In genomic region chr10:92655426-92655825, GRCh38 we compare ENCODE assay signal across 27 cellular contexts. TPM values are rescaled to one million over a fixed set of nuclear protein-coding genes. Genes with fewer than 3 reads are reported as not detected.
A peak's percentile ranks its signal among the peaks of the same experiment; 100 is the strongest.
DNase-seq lines count a peak whose midpoint lies in the region; ATAC-seq, FAIRE-seq and TF ChIP-seq lines count a peak whose summit lies in the region.
"Had no signal": no experiment of that assay in that cellular context is flagged by ENCODE, and none has a peak within 500 bp of the region (broad histone marks: within the 10 kb centered on the region; RNA-seq: fewer than 3 reads in every experiment).

No MANE protein-coding gene starts in this region.

- H3K4me3 Mint-ChIP-seq in GM23338 = no peak overlapping the region
- no peak overlapping the region for H3K4me3 Mint-ChIP-seq in memory B cell
- H3K4me3 Mint-ChIP-seq: CD4-positive, alpha-beta T cell; HFFc6 had no signal

- no peak for TF ChIP-seq CTCF in 22Rv1 (IDR thresholded peaks at IDR 0.05)
- TF ChIP-seq CTCF in GM23338 (conservative IDR thresholded peaks at IDR 0.05; ENCODE audit: low read depth in 2 of 2) = no peak
- no peak for TF ChIP-seq CTCF in K562 (IDR thresholded peaks at IDR 0.05 in 2 of 3, conservative IDR thresholded peaks at IDR 0.05 in 1 of 3; ENCODE audit: insufficient read depth in 2 of 3, low read depth in 1 of 3, low read length in 3 of 3)
- no peak for TF ChIP-seq CTCF in PC-9 (conservative IDR thresholded peaks at IDR 0.05)

- H3K9me2 ChIP-seq in GM23338 (ENCODE audit: insufficient read depth) (0 out of 2 replicates have a peak, but pooled peaks cover 2% of the 10 kb centered on the region), PC-9 (ENCODE audit: insufficient read depth) (no peaks in the 10 kb centered on the region)
- H3K9me2 ChIP-seq: SK-N-SH had no signal

- no peak for FAIRE-seq in K562 (lab: Jason Lieb, UNC)
- FAIRE-seq: GM19239 had no signal

- POLR2A ChIA-PET in K562 (lab: Yijun Ruan, JAX) = interaction anchor here (1.0 to 1.2 kb wide), 2 partner anchors 34 to 147 kb away, joined by 3 read pairs; partner anchors contain the start of gene HHEX
- POLR2A ChIA-PET in PC-9 (lab: Charles Lee; ENCODE audit: unreplicated experiment) = interaction anchor here (0.6 kb wide), 1 partner anchor 1838 kb away, joined by 6 read pairs; no protein-coding TSS in a partner anchor

- 91% methylated on average over 1 of the region's 1 CpG for WGBS in K562 (ENCODE audit: insufficient coverage, low coverage, missing lambda C conversion rate)

- intact Hi-C loops in K562 (cut with micrococcal nuclease) = no loop called here
- intact Hi-C loops in PC-9 (cut with micrococcal nuclease; ENCODE audit: unreplicated experiment) = no loop called here

- no peak overlapping the region for H3K9ac ChIP-seq in K562 (ENCODE audit: insufficient read depth in 1 of 2, low read depth in 2 of 2, low read length in 2 of 2)
- H3K9ac ChIP-seq: BLaER1, KMS-11, SK-N-SH had no signal

- H3K36me3 Mint-ChIP-seq in GM23338 (ENCODE audit: low read depth) (peaks cover 42% of the 10 kb centered on the region), memory B cell (peaks cover 3% of the 10 kb centered on the region)

- H2AFZ ChIP-seq in GM23338 (no peak overlapping the region), K562 (ENCODE audit: low read depth, low read length) (no peak overlapping the region), PC-9 (no peak overlapping the region)

- H3K4me1 Mint-ChIP-seq in GM23338 (no peaks in the 10 kb centered on the region), memory B cell (no peaks in the 10 kb centered on the region)

- no peaks in the 10 kb centered on the region for H3F3A ChIP-seq in GM23338 (replicated peaks; ENCODE audit: low read depth)
- H3F3A ChIP-seq in PC-9 (ENCODE audit: insufficient read depth, low read depth) = 0 out of 2 replicates have a peak, but pooled peaks cover 6% of the 10 kb centered on the region

- H3K27me3 Mint-ChIP-seq in GM23338 (ENCODE audit: insufficient read depth, low read depth, poor library complexity) (no peaks in the 10 kb centered on the region), memory B cell (no peaks in the 10 kb centered on the region)
- H3K27me3 Mint-ChIP-seq: CD4-positive, alpha-beta T cell had no signal

- H3K9me3 ChIP-seq in K562 (replicated peaks; ENCODE audit: control insufficient read depth, insufficient read depth, low read depth, low read length) = no peaks in the 10 kb centered on the region
- no peaks in the 10 kb centered on the region for H3K9me3 ChIP-seq in PC-9 (ENCODE audit: insufficient read depth, low read depth)
- H3K9me3 ChIP-seq: BLaER1, SK-N-SH had no signal

- ATAC-seq in GM23338 (no peak), K562 (peak; percentile 48), memory B cell (ENCODE audit: low read depth) (no peak), HG02610 (IDR thresholded peaks at IDR 0.05; ENCODE audit: unreplicated experiment) (no peak)
- ATAC-seq: Panc1 had no signal

- no peaks in the 10 kb centered on the region for H3K4me1 ChIP-seq in GM23338 (ENCODE audit: insufficient read depth)
- H3K4me1 ChIP-seq in K562 (replicated peaks in 1 of 2; ENCODE audit: control insufficient read depth in 2 of 2, insufficient read depth in 2 of 2, low read length in 2 of 2) = no peaks in the 10 kb centered on the region
- H3K4me1 ChIP-seq in PC-9 (replicated peaks; ENCODE audit: insufficient read depth) = no peaks in the 10 kb centered on the region
- H3K4me1 ChIP-seq: BLaER1 had no signal

- in situ Hi-C loops in K562 (cut with MboI) = no loop called here

- no peak for DNase-seq in GM23338 (ENCODE audit: low spot score)
- DNase-seq in K562 (ENCODE audit: extremely low read depth in 1 of 4, low spot score in 3 of 4) = no peak
- DNase-seq in memory B cell (ENCODE audit: low spot score in 2 of 2) = no peak
- no peak for DNase-seq in NCI-H1048 (lab: John Stamatoyannopoulos, UW)
- DNase-seq in PC-9 = no peak
- DNase-seq: ACHN; CD4-positive, alpha-beta T cell; COR-L47; DMS79; H7; HFFc6; NCI-H1105; NCI-H146; NCI-H2029; NCI-H226; NCI-H510A treated with DMSO at 0.1 percent for 48 hours; NCI-H774; NK-92 treated with Interleukin-12 subunit alpha and Interleukin-12 subunit beta, amount 100 ng/mL, for 24 hours; SIG-M5; SK-N-SH had no signal

- H3K4me2 ChIP-seq in GM23338 (no peak overlapping the region), K562 (ENCODE audit: insufficient read depth, low read length) (no peak overlapping the region), PC-9 (no peak overlapping the region)
- H3K4me2 ChIP-seq: BLaER1, KMS-11, SK-N-SH had no signal

- no peak overlapping the region for H3K4me3 ChIP-seq in GM23338
- H3K4me3 ChIP-seq in K562 = no peak overlapping the region
- no peak overlapping the region for H3K4me3 ChIP-seq in PC-9
- H3K4me3 ChIP-seq: BLaER1 had no signal

- H3K36me3 ChIP-seq in GM23338 (ENCODE audit: insufficient read depth) (peaks cover 20% of the 10 kb centered on the region), K562 (ENCODE audit: control insufficient read depth, insufficient read depth, low read length) (peaks cover 50% of the 10 kb centered on the region), PC-9 (ENCODE audit: low read depth) (peaks cover 7% of the 10 kb centered on the region; the same call in 1 of the 2 replicates)

- no peak for TF ChIP-seq RAD21 in K562 (CRISPR knock-in tag; conservative IDR thresholded peaks at IDR 0.05 in 1 of 2, IDR thresholded peaks at IDR 0.05 in 1 of 2)

- H3K27ac Mint-ChIP-seq in GM23338 = no peak overlapping the region
- peak overlapping the region; percentile 45 for H3K27ac Mint-ChIP-seq in memory B cell
- H3K27ac Mint-ChIP-seq: CD4-positive, alpha-beta T cell; HFFc6 had no signal

- H3K79me2 ChIP-seq in GM23338 (replicated peaks; ENCODE audit: insufficient read depth) (no peaks in the 10 kb centered on the region), K562 (ENCODE audit: control insufficient read depth, insufficient read depth, low read length) (no peaks in the 10 kb centered on the region), PC-9 (ENCODE audit: low read depth) (no peaks in the 10 kb centered on the region)

- H3K27me3 ChIP-seq in GM23338 (ENCODE audit: insufficient read depth) (no peaks in the 10 kb centered on the region), K562 (ENCODE audit: control insufficient read depth in 2 of 2, insufficient read depth in 2 of 2, low read length in 2 of 2) (no peaks in the 10 kb centered on the region), PC-9 (ENCODE audit: insufficient read depth, low read depth) (no peaks in the 10 kb centered on the region)
- H3K27me3 ChIP-seq: BLaER1 had no signal

- peaks cover 3% of the 10 kb centered on the region; the same call in 1 of the 2 replicates for H4K20me1 ChIP-seq in GM23338 (replicated peaks; ENCODE audit: insufficient read depth)
- H4K20me1 ChIP-seq in K562 (replicated peaks; ENCODE audit: control insufficient read depth, insufficient read depth, low read length) = no peaks in the 10 kb centered on the region
- no peaks in the 10 kb centered on the region for H4K20me1 ChIP-seq in PC-9 (ENCODE audit: insufficient read depth)
- H4K20me1 ChIP-seq: BLaER1 had no signal

- H3K9me3 Mint-ChIP-seq in GM23338 (no peaks in the 10 kb centered on the region; the same call in 2 of the 3 replicates), memory B cell (no peaks in the 10 kb centered on the region)
- H3K9me3 Mint-ChIP-seq: CD4-positive, alpha-beta T cell; HFFc6 had no signal

- CTCF ChIA-PET in K562 (lab: Yijun Ruan, JAX; ENCODE audit: low intra/inter-chr PET ratio) (no interaction called here), PC-9 (lab: Charles Lee) (no interaction called here)

- TF ChIP-seq EP300 in K562 (IDR thresholded peaks at IDR 0.05; ENCODE audit: low read length) = no peak

- 0 out of 2 replicates have a peak overlapping the region, but pooled peaks have one; percentile 5 for H3K27ac ChIP-seq in 22Rv1
- H3K27ac ChIP-seq in GM23338 (ENCODE audit: low read depth) = 0 out of 2 replicates have a peak overlapping the region, but pooled peaks have one; percentile 30
- H3K27ac ChIP-seq in K562 (ENCODE audit: extremely low read depth, low read depth, low read length) = no peak overlapping the region
- H3K27ac ChIP-seq in PC-9 = no peak overlapping the region
- H3K27ac ChIP-seq: BLaER1, HL-60, KMS-11 had no signal

- BruUV-seq in K562 (replicated peaks; lab: Mats Ljungman, UMichigan) (no TSS peak), PC-9 (replicated peaks; lab: Mats Ljungman, UMichigan) (no TSS peak)

- TF ChIP-seq POLR2A in K562 (conservative IDR thresholded peaks at IDR 0.05) = no peak

- no peaks in the 10 kb centered on the region for H3K9me1 ChIP-seq in K562 (ENCODE audit: control insufficient read depth, insufficient read depth, low read length)

TF ChIP-seq in K562, 482 proteins besides CTCF, POLR2A, EP300 and RAD21:
- TF ChIP-seq ZNF316 (IDR thresholded peaks at IDR 0.05) (peak; percentile 52; the same call in 1 of the 2 replicates), SUPT5H (IDR thresholded peaks at IDR 0.05) (0 out of 2 replicates have a peak, but pooled peaks have one; percentile 32), C11orf30 (IDR thresholded peaks at IDR 0.05; ENCODE audit: low read depth) (peak; percentile 38; the same call in 1 of the 2 replicates), ZNF699 (CRISPR knock-in tag; IDR thresholded peaks at IDR 0.05; ENCODE audit: insufficient replicate concordance) (no peak)

RNA-seq across cellular contexts. Expression of gene HHEX, which starts 34.3 kb away (rescaled TPM):
- total RNA-seq in GM23338 (2014; rRNA removed; shearing (Covaris generic)) = 0.39 and 0.59 TPM in 2 replicates
- 0.99 and 2.0 TPM in 2 replicates for polyA plus RNA-seq in GM23338 (2016; fragmentation: Nextera tagmentation; extraction: Ambion mirVana)
- total RNA-seq in K562 (2011; cell fraction: chromatin; rRNA removed; ENCODE audit: low replicate concordance) = 105 and 158 TPM in 2 replicates
- 77.9 and 81.1 TPM in 2 replicates for total RNA-seq in K562 (2011; cell fraction: nucleolus; rRNA removed)
- total RNA-seq in K562 (2011; cell fraction: nucleoplasm; rRNA removed) = 120 and 153 TPM in 2 replicates
- total RNA-seq in K562 (2014; rRNA removed) = 68.0 and 69.2 TPM in 2 replicates
- total RNA-seq in K562 (2014; rRNA removed; fragmentation: Illumina TruSeq; extraction: Trizol) = 95.8 and 110 TPM in 2 replicates
- total RNA-seq in K562 (2015; rRNA removed; fragmentation: Illumina TruSeq; extraction: Trizol) = 79.8 and 80.2 TPM in 2 replicates
- total RNA-seq in K562 (2021) = 108 and 120 TPM in 2 replicates
- 67.9 and 78.2 TPM in 2 replicates for polyA plus RNA-seq in K562 (2011; rRNA removed)
- 34.7 and 42.9 TPM in 2 replicates for polyA plus RNA-seq in K562 (2011; cell fraction: cytosol; rRNA removed)
- 202 and 206 TPM in 2 replicates for polyA plus RNA-seq in K562 (2011; cell fraction: nucleus; rRNA removed)
- 97.4 and 134 TPM in 2 replicates for polyA plus RNA-seq in K562 (2012)
- 97.5 and 133 TPM in 2 replicates for polyA plus RNA-seq in K562 (2014; fragmentation: Illumina TruSeq; extraction: Trizol)
- 10 to 100 TPM; 37.2 to 51.4 TPM for polyA plus RNA-seq in K562 (2014; fragmentation: Nextera tagmentation; extraction: Ambion mirVana)
- 101 and 110 TPM in 2 replicates for polyA plus RNA-seq in K562 (2014; rRNA removed)
- polyA minus RNA-seq in K562 (2011; rRNA and poly(A)+ RNA removed) = 72.5 and 80.9 TPM in 2 replicates
- polyA minus RNA-seq in K562 (2011; cell fraction: cytosol; rRNA and poly(A)+ RNA removed) = 27.8 and 36.2 TPM in 2 replicates
- polyA minus RNA-seq in K562 (2011; cell fraction: nucleus; rRNA and poly(A)+ RNA removed) = 116 and 143 TPM in 2 replicates
- total RNA-seq in PC-9 (2021) = 5.8 and 7.8 TPM in 2 replicates

Comparison
In these comparisons a context has a peak if more than half of its experiments do, and no peak if none do; other contexts are left out.
1. H3K27ac ChIP-seq: peak in 22Rv1 (single experiment) and GM23338 (single experiment); none in K562 (single experiment) and PC-9 (single experiment).